In the genomic region with DNA sequence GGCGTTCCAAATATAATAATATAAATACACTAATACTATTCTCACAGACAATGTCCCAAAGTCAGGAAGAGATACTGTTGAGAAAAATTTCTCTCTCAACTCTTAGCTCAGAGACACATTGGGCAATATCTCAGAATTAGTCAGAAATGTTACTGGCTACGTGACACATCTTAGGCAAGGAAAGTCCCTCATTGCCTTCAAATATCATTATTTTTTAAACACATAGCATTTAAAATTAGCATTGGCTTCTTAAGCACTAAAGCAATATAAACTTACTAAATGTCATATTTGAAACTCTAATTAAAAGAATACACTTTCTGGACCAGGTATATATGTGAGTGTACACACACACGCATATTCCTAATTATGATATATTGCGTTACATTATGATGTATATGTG, we compare ENCODE assay signal across 13 cellular contexts.
DNase-seq lines count a peak whose midpoint lies in the region; ATAC-seq, FAIRE-seq and TF ChIP-seq lines count a peak whose summit lies in the region.
"Had no signal": no experiment of that assay in that cellular context is flagged by ENCODE, and none has a peak within 500 bp of the region (broad histone marks: within the 10 kb centered on the region; RNA-seq: fewer than 3 reads in every experiment).

No MANE protein-coding gene starts in this region.

- H3K27me3 ChIP-seq in neural progenitor cell: no peaks in the 10 kb centered on the region
- H3K27me3 ChIP-seq: Peyer's patch had no signal

- DNase-seq in H54 (ENCODE audit: insufficient read length, low spot score) (no peak), foreskin fibroblast (peak; percentile 65 to 79), neural progenitor cell (ENCODE audit: low spot score) (no peak), NCI-H69 (lab: John Stamatoyannopoulos, UW) (no peak), HuH-7.5 (ENCODE audit: low spot score) (no peak)
- DNase-seq: DMS 273 treated with DMSO at 0.1 percent for 48 hours, erythroblast, Peyer's patch had no signal

- no peak overlapping the region for H2AFZ ChIP-seq in neural progenitor cell (replicated peaks)

- H3K9ac ChIP-seq in neural progenitor cell: no peak overlapping the region

- H3K36me3 Mint-ChIP-seq in neural progenitor cell: no peaks in the 10 kb centered on the region

- H4K20me1 ChIP-seq in neural progenitor cell (ENCODE audit: low read depth): no peaks in the 10 kb centered on the region

- no peaks in the 10 kb centered on the region for H3K4me1 ChIP-seq in neural progenitor cell

- TF ChIP-seq CTCF in foreskin fibroblast (IDR thresholded peaks at IDR 0.05; ENCODE audit: low read depth, low read length) (no peak), neural progenitor cell (IDR thresholded peaks at IDR 0.05) (no peak)

- H3K9me3 ChIP-seq in neural progenitor cell (ENCODE audit: low read depth): no peaks in the 10 kb centered on the region
- H3K9me3 ChIP-seq: Peyer's patch had no signal

- no peak overlapping the region for H3K27ac ChIP-seq in neural progenitor cell
- H3K27ac ChIP-seq: Peyer's patch had no signal

- H3K4me3 ChIP-seq in foreskin fibroblast (ENCODE audit: low read depth in 1 of 2, low read length in 2 of 2) (no peak overlapping the region), neural progenitor cell (no peak overlapping the region)
- H3K4me3 ChIP-seq: Peyer's patch had no signal

- H3K4me1 Mint-ChIP-seq in neural progenitor cell: peaks cover 2% of the 10 kb centered on the region

- no peak overlapping the region for H3K27ac Mint-ChIP-seq in neural progenitor cell
- H3K27ac Mint-ChIP-seq: progenitor cell of endocrine pancreas had no signal

- peak; percentile 58 for FAIRE-seq in H54 (lab: Jason Lieb, UNC)

- no peak overlapping the region for H3K4me2 ChIP-seq in neural progenitor cell

- ATAC-seq in GM18517 (IDR thresholded peaks at IDR 0.05; ENCODE audit: unreplicated experiment) (peak; percentile 74), HG03565 (IDR thresholded peaks at IDR 0.05; ENCODE audit: unreplicated experiment) (peak; percentile 83), GM21381 (IDR thresholded peaks at IDR 0.05; ENCODE audit: unreplicated experiment) (no peak)
- ATAC-seq: left lobe of liver had no signal

- no peak overlapping the region for H3K4me3 Mint-ChIP-seq in neural progenitor cell

- no peaks in the 10 kb centered on the region for H3K9me3 Mint-ChIP-seq in neural progenitor cell

- TF ChIP-seq POLR2A in H54 (IDR thresholded peaks at IDR 0.05; ENCODE audit: low read depth, low read length): no peak

- no peaks in the 10 kb centered on the region for H3K27me3 Mint-ChIP-seq in neural progenitor cell (ENCODE audit: insufficient read depth, low read depth)
- H3K27me3 Mint-ChIP-seq: progenitor cell of endocrine pancreas had no signal

- H3K36me3 ChIP-seq in neural progenitor cell: no peaks in the 10 kb centered on the region
- H3K36me3 ChIP-seq: Peyer's patch had no signal

- H3F3A ChIP-seq in neural progenitor cell (ENCODE audit: low read depth): no peaks in the 10 kb centered on the region

- no peaks in the 10 kb centered on the region for H3K79me2 ChIP-seq in neural progenitor cell (ENCODE audit: low read depth)

Comparison
In these comparisons a context has a peak if more than half of its experiments do, and no peak if none do; other contexts are left out.
1. DNase-seq: peak in foreskin fibroblast (2 of 2); none in H54 (single experiment), neural progenitor cell (single experiment), NCI-H69 (single experiment) and HuH-7.5 (single experiment).